Comparison of ENCODE assay signal across 22 cellular contexts in the genomic region with DNA sequence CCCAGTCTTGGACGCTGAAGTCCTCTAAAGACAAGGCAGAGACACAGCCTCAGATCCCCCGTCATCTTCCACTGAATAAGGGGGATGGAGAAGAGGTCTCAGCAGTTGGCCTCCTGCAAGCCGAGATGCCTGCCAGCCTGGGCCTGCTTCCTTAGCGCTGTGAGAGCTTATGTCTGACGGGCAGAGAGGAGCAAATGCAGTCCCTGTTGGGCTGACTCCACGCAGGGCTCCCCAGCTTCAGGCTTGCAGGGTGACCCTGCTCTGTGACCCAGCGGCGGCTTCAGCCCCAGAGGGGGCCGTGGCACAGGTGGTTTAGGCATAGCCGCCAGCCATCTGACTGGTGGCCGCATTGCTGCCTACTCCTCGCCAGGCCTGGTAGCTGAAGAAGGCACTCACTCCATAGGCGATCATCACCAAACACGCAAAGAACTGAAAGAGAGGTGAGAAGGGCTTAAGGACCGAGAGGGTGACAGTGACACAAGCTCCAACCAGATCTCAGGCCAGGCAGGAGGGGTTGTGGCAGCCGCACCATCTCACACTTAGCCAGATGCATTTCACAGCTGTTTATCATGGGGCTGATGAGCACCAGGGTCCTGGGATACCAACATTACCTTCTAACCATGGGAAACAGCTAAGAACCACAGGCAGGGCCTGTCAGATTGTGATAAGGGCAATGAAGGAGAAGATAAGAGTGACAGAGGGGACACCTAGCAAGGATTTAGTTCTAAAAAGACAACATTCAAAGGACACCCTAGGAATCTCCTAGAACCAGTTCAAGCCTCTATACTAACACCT. TPM values are rescaled to one million over a fixed set of nuclear protein-coding genes. Genes with fewer than 3 reads are reported as not detected.
DNase-seq lines count a peak whose midpoint lies in the region; ATAC-seq and TF ChIP-seq lines count a peak whose summit lies in the region.
"Had no signal": no experiment of that assay in that cellular context is flagged by ENCODE, and none has a peak within 500 bp of the region (broad histone marks: within the 10 kb centered on the region; RNA-seq: fewer than 3 reads in every experiment).

No MANE protein-coding gene starts in this region.

- no peak overlapping the region for H3K4ac ChIP-seq in mesendoderm (ENCODE audit: low read depth, low read length)

- H3K23ac ChIP-seq in mesendoderm (ENCODE audit: low read length), result no peak overlapping the region

- no peaks in the 10 kb centered on the region for H4K20me1 ChIP-seq in MM.1S (ENCODE audit: insufficient read depth, low read length)

- no peaks in the 10 kb centered on the region for H3K79me1 ChIP-seq in mesendoderm (ENCODE audit: low read length)

- H3K4me1 ChIP-seq in mesendoderm (ENCODE audit: control insufficient read depth, low read depth, low read length) (peaks cover 5% of the 10 kb centered on the region), MM.1S (ENCODE audit: low read length) (no peaks in the 10 kb centered on the region)
- H3K4me1 ChIP-seq: BE2C, gastrocnemius medialis had no signal

- H3K9ac ChIP-seq in mesendoderm (ENCODE audit: low read length) (no peak overlapping the region), MM.1S (ENCODE audit: low read length) (no peak overlapping the region)

- H4K8ac ChIP-seq in mesendoderm (ENCODE audit: low read depth, low read length), result no peak overlapping the region

- no peak for ATAC-seq in activated CD8-positive, alpha-beta memory T cell treated with anti-CD3 and anti-CD28 coated beads, Interleukin-2, amount 10 ng/mL, durations not matched to agents 7 days and 5 days
- ATAC-seq: gastrocnemius medialis; naive thymus-derived CD8-positive, alpha-beta T cell; Panc1; stimulated activated naive CD8-positive, alpha-beta T cell treated with anti-CD3 and anti-CD28 coated beads, Interleukin-15, Interleukin-2, amounts not matched to agents 100 U/mL and 50 U/mL, for 24 hours; WTC11 had no signal

- H2BK15ac ChIP-seq in mesendoderm (replicated peaks; ENCODE audit: low read depth), result no peak overlapping the region

- no CpG with 5 or more reads among the region's 16 CpGs for WGBS in mesendoderm (ENCODE audit: extremely low coverage, insufficient coverage, low lambda C conversion rate)

- no peak overlapping the region for H2AFZ ChIP-seq in MM.1S (ENCODE audit: low read length)

- H3K9me3 ChIP-seq in MM.1S (replicated peaks; ENCODE audit: insufficient read depth, low read length), result no peaks in the 10 kb centered on the region
- H3K9me3 ChIP-seq: BE2C, gastrocnemius medialis had no signal

- no peak overlapping the region for H3K4me3 ChIP-seq in mesendoderm (ENCODE audit: low read length)
- no peak overlapping the region for H3K4me3 ChIP-seq in MM.1S (ENCODE audit: low read length)
- H3K4me3 ChIP-seq: gastrocnemius medialis had no signal

- H2BK120ac ChIP-seq in mesendoderm (ENCODE audit: low read depth, low read length), result no peak overlapping the region

- H3K27me3 Mint-ChIP-seq in activated CD8-positive, alpha-beta memory T cell treated with anti-CD3 and anti-CD28 coated beads, Interleukin-2, amount 10 ng/mL, durations not matched to agents 7 days and 5 days, result no peaks in the 10 kb centered on the region
- H3K27me3 Mint-ChIP-seq: memory B cell; naive thymus-derived CD8-positive, alpha-beta T cell had no signal

- peaks cover 5% of the 10 kb centered on the region for H3K9me3 Mint-ChIP-seq in activated CD8-positive, alpha-beta memory T cell treated with anti-CD3 and anti-CD28 coated beads, Interleukin-2, amount 10 ng/mL, durations not matched to agents 7 days and 5 days (ENCODE audit: low read depth)
- H3K9me3 Mint-ChIP-seq: naive thymus-derived CD8-positive, alpha-beta T cell had no signal

- no peak overlapping the region for H3K4me2 ChIP-seq in mesendoderm (ENCODE audit: low read length)
- no peak overlapping the region for H3K4me2 ChIP-seq in MM.1S (ENCODE audit: low read depth, low read length)

- H3K4me3 Mint-ChIP-seq in activated CD8-positive, alpha-beta memory T cell treated with anti-CD3 and anti-CD28 coated beads, Interleukin-2, amount 10 ng/mL, durations not matched to agents 7 days and 5 days, result no peak overlapping the region
- H3K4me3 Mint-ChIP-seq: memory B cell, WTC11 had no signal

- H3K36me3 ChIP-seq in mesendoderm (ENCODE audit: control insufficient read depth, insufficient read depth, low read length) (no peaks in the 10 kb centered on the region), MM.1S (replicated peaks; ENCODE audit: insufficient read depth, low read length) (no peaks in the 10 kb centered on the region)

- no peak overlapping the region for H2AK5ac ChIP-seq in mesendoderm (ENCODE audit: low read length)

- H3K27ac ChIP-seq in cingulate gyrus (ENCODE audit: low read depth, low read length) (peak overlapping the region; percentile 55), mesendoderm (ENCODE audit: low read depth, low read length) (no peak overlapping the region), temporal lobe (ENCODE audit: low read depth, low read length) (peak overlapping the region; percentile 73), MM.1S (ENCODE audit: low read length) (no peak overlapping the region)
- H3K27ac ChIP-seq: brain microvascular endothelial cell, gastrocnemius medialis had no signal

- CTCF ChIA-PET in activated CD8-positive, alpha-beta memory T cell treated with anti-CD3 and anti-CD28 coated beads, Interleukin-2, amount 10 ng/mL, durations not matched to agents 7 days and 5 days (lab: Charles Lee), result interaction anchor here (0.5 to 0.9 kb wide), 2 partner anchors 18 to 21 kb away, joined by 3 read pairs; no protein-coding TSS in a partner anchor

- peaks cover 15% of the 10 kb centered on the region for H3K36me3 Mint-ChIP-seq in activated CD8-positive, alpha-beta memory T cell treated with anti-CD3 and anti-CD28 coated beads, Interleukin-2, amount 10 ng/mL, durations not matched to agents 7 days and 5 days

- no peaks in the 10 kb centered on the region for H3K79me2 ChIP-seq in mesendoderm (ENCODE audit: control insufficient read depth, insufficient read depth, low read length)
- no peaks in the 10 kb centered on the region for H3K79me2 ChIP-seq in MM.1S (ENCODE audit: low read length)

- H3K56ac ChIP-seq in mesendoderm (ENCODE audit: low read length), result no peak overlapping the region

- peak; percentile 44 for DNase-seq in activated CD8-positive, alpha-beta memory T cell treated with anti-CD3 and anti-CD28 coated beads, Interleukin-2, amount 50 U/mL, for 48 hours
- DNase-seq in activated CD8-positive, alpha-beta memory T cell treated with anti-CD3 and anti-CD28 coated beads, Interleukin-2, amount 10 ng/mL, durations not matched to agents 7 days and 5 days, result no peak
- peak; percentile 84 for DNase-seq in mesendoderm
- no peak for DNase-seq in kidney tubule cell (ENCODE audit: low spot score)
- no peak for DNase-seq in COR-L47 (lab: John Stamatoyannopoulos, UW)
- no peak for DNase-seq in MM.1S
- DNase-seq: BE2C; brain microvascular endothelial cell; dermis blood vessel endothelial cell; gastrocnemius medialis; hypothalamus; naive thymus-derived CD8-positive, alpha-beta T cell; NCI-H1092 treated with DMSO at 0.1 percent for 48 hours; NCI-H2029 treated with DMSO at 0.1 percent for 48 hours; stimulated activated CD4-positive, alpha-beta T cell treated with anti-CD3 and anti-CD28 coated beads, Interleukin-2, amount 100 ng/mL, for 24 hours; stimulated activated naive CD8-positive, alpha-beta T cell treated with anti-CD3 and anti-CD28 coated beads, Interleukin-15, Interleukin-2, amounts not matched to agents 100 U/mL and 50 U/mL, for 24 hours had no signal

- no peak overlapping the region for H2BK5ac ChIP-seq in mesendoderm (ENCODE audit: low read length)

- no peak overlapping the region for H3K27ac Mint-ChIP-seq in activated CD8-positive, alpha-beta memory T cell treated with anti-CD3 and anti-CD28 coated beads, Interleukin-2, amount 10 ng/mL, durations not matched to agents 7 days and 5 days
- H3K27ac Mint-ChIP-seq: memory B cell, WTC11 had no signal

- H3K4me1 Mint-ChIP-seq in activated CD8-positive, alpha-beta memory T cell treated with anti-CD3 and anti-CD28 coated beads, Interleukin-2, amount 10 ng/mL, durations not matched to agents 7 days and 5 days, result peaks cover 10% of the 10 kb centered on the region

- H3K9me2 ChIP-seq in MM.1S (replicated peaks; ENCODE audit: insufficient read depth, low read length), result no peaks in the 10 kb centered on the region

- TF ChIP-seq CTCF in MM.1S (IDR thresholded peaks at IDR 0.05; ENCODE audit: low read length), result no peak

- H3K27me3 ChIP-seq in mesendoderm (ENCODE audit: insufficient read depth, low read length, poor library complexity) (no peaks in the 10 kb centered on the region), MM.1S (replicated peaks; ENCODE audit: insufficient read depth, low read length) (no peaks in the 10 kb centered on the region)
- H3K27me3 ChIP-seq: BE2C, brain microvascular endothelial cell, gastrocnemius medialis had no signal

- H3F3A ChIP-seq in MM.1S (ENCODE audit: insufficient read depth, low read length), result no peaks in the 10 kb centered on the region

- H4K5ac ChIP-seq in mesendoderm (ENCODE audit: low read length), result no peak overlapping the region

- H3K18ac ChIP-seq in mesendoderm (ENCODE audit: low read length), result no peak overlapping the region

RNA-seq across cellular contexts. Expression of a gene that starts 11.7 kb away (rescaled TPM):
- total RNA-seq in activated CD8-positive, alpha-beta memory T cell treated with anti-CD3 and anti-CD28 coated beads, Interleukin-2, amount 10 ng/mL, durations not matched to agents 7 days and 5 days, result 10 to 100 TPM; 24.9 to 30.2 TPM
- 16.7 TPM for polyA plus RNA-seq in mesendoderm (2013, experiment 1 of 2)
- 16.9 TPM for polyA plus RNA-seq in mesendoderm (2013, experiment 2 of 2)
- 40.3 TPM for total RNA-seq in temporal lobe

RNA-seq across cellular contexts. Expression of a gene that starts 27.7 kb away (rescaled TPM):
- total RNA-seq in activated CD8-positive, alpha-beta memory T cell treated with anti-CD3 and anti-CD28 coated beads, Interleukin-2, amount 10 ng/mL, durations not matched to agents 7 days and 5 days, result not detected
- 0.97 TPM for polyA plus RNA-seq in mesendoderm (2013, experiment 1 of 2)
- 0.91 TPM for polyA plus RNA-seq in mesendoderm (2013, experiment 2 of 2)
- total RNA-seq in temporal lobe, result 1.5 TPM
- total RNA-seq: LHCN-M2 had no signal

Comparison
In these comparisons a context has a peak if more than half of its experiments do, and no peak if none do; other contexts are left out.
1. DNase-seq: peak in activated CD8-positive, alpha-beta memory T cell treated with anti-CD3 and anti-CD28 coated beads, Interleukin-2, amount 50 U/mL, for 48 hours (single experiment) and mesendoderm (single experiment); none in activated CD8-positive, alpha-beta memory T cell treated with anti-CD3 and anti-CD28 coated beads, Interleukin-2, amount 10 ng/mL, durations not matched to agents 7 days and 5 days (single experiment), kidney tubule cell (single experiment), COR-L47 (single experiment) and MM.1S (single experiment).
2. H3K27ac ChIP-seq: peak in cingulate gyrus (single experiment) and temporal lobe (single experiment); none in mesendoderm (single experiment) and MM.1S (single experiment).